ENCODE assay signal across 22 cellular contexts in genomic region chr9:96201140-96201539, GRCh38.
"Had no signal": no experiment of that assay in that cellular context is flagged by ENCODE, and none has a peak within 500 bp of the region (broad histone marks: within the 10 kb centered on the region; RNA-seq: fewer than 3 reads in every experiment).

No MANE protein-coding gene starts in this region.

- H3K4me1 ChIP-seq: left ventricle myocardium inferior, pancreas, thyroid gland had no signal

- H3K27ac Mint-ChIP-seq: progenitor cell of endocrine pancreas; stimulated activated effector memory CD8-positive, alpha-beta T cell treated with anti-CD3 and anti-CD28 coated beads, Interleukin-12 subunit alpha, Interleukin-12 subunit beta, amount 100 ng/mL, for 72 hours; type B pancreatic cell had no signal

- H3K27me3 ChIP-seq: gastroesophageal sphincter, pancreas, suprapubic skin, thyroid gland had no signal

- ATAC-seq: gastroesophageal sphincter; left cardiac atrium; naive thymus-derived CD8-positive, alpha-beta T cell; pancreas; right cardiac atrium; stimulated activated effector memory CD8-positive, alpha-beta T cell treated with anti-CD3 and anti-CD28 coated beads, Interleukin-12 subunit alpha, Interleukin-12 subunit beta, amount 100 ng/mL, for 72 hours; stimulated activated naive CD8-positive, alpha-beta T cell treated with anti-CD3 and anti-CD28 coated beads, Interleukin-15, Interleukin-2, amounts not matched to agents 100 U/mL and 50 U/mL, for 24 hours had no signal

- H3K4me3 ChIP-seq: esophagus squamous epithelium, gastroesophageal sphincter, left ventricle myocardium inferior, lung, pancreas, suprapubic skin, thyroid gland had no signal

- H3K36me3 ChIP-seq: esophagus squamous epithelium, gastroesophageal sphincter, left ventricle myocardium inferior, pancreas, suprapubic skin, thyroid gland had no signal

- H3K9me3 Mint-ChIP-seq: naive thymus-derived CD8-positive, alpha-beta T cell; stimulated activated effector memory CD8-positive, alpha-beta T cell treated with anti-CD3 and anti-CD28 coated beads, Interleukin-12 subunit alpha, Interleukin-12 subunit beta, amount 100 ng/mL, for 72 hours had no signal

- H3K36me3 Mint-ChIP-seq: naive thymus-derived CD8-positive, alpha-beta T cell; stimulated activated effector memory CD8-positive, alpha-beta T cell treated with anti-CD3 and anti-CD28 coated beads, Interleukin-12 subunit alpha, Interleukin-12 subunit beta, amount 100 ng/mL, for 72 hours; type B pancreatic cell had no signal

- DNase-seq: effector memory CD4-positive, alpha-beta T cell; esophagus squamous epithelium; foreskin fibroblast; glutamatergic neuron; kidney; left cardiac atrium; left ventricle myocardium inferior; mesenchymal stem cell; naive thymus-derived CD8-positive, alpha-beta T cell; nucleus accumbens; pancreas; right cardiac atrium; stimulated activated CD4-positive, alpha-beta T cell treated with anti-CD3 and anti-CD28 coated beads, Interleukin-4, amount 100 ng/mL, for 1 hour; stimulated activated CD8-positive, alpha-beta memory T cell treated with anti-CD3 and anti-CD28 coated beads, Interleukin-4, amount 100 ng/mL, for 48 hours; stimulated activated naive CD8-positive, alpha-beta T cell treated with anti-CD3 and anti-CD28 coated beads, Interleukin-15, Interleukin-2, amounts not matched to agents 100 U/mL and 50 U/mL, for 24 hours; thyroid gland had no signal

- H3K4me3 Mint-ChIP-seq: naive thymus-derived CD8-positive, alpha-beta T cell; stimulated activated effector memory CD8-positive, alpha-beta T cell treated with anti-CD3 and anti-CD28 coated beads, Interleukin-12 subunit alpha, Interleukin-12 subunit beta, amount 100 ng/mL, for 72 hours; type B pancreatic cell had no signal

- H3K27ac ChIP-seq: esophagus squamous epithelium, gastroesophageal sphincter, left ventricle myocardium inferior, pancreas, suprapubic skin, thyroid gland had no signal

- H3K9me3 ChIP-seq: left ventricle myocardium inferior, pancreas, suprapubic skin, thyroid gland had no signal
